ENCODE assay signal across 23 cellular contexts in the genomic region with DNA sequence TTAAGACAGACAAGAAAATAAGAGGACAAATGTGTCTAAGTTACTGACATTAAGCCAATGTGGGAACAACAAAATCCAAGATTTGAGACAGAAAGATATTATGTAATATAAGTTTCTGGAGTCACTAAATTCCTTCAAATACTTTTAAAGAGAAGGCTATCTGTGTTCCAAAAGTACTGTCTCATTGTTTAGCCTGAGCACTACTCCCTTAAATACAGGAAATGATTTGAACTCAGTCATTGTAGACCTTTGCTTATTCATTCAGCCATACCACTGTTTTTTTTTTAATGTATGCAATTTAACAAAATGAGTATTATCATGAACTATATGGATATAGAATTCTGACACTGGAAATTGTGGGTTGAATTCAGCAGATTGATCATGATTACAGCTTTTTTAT.
DNase-seq lines count a peak whose midpoint lies in the region; ATAC-seq and TF ChIP-seq lines count a peak whose summit lies in the region.
"Had no signal": no experiment of that assay in that cellular context is flagged by ENCODE, and none has a peak within 500 bp of the region (broad histone marks: within the 10 kb centered on the region; RNA-seq: fewer than 3 reads in every experiment).

No MANE protein-coding gene starts in this region.

- H3K9me3 Mint-ChIP-seq in CD4-positive, alpha-beta T cell, result peaks cover 2% of the 10 kb centered on the region

- no peak overlapping the region for H3K4me2 ChIP-seq in osteoblast (ENCODE audit: insufficient read depth, low read length)
- H3K4me2 ChIP-seq in hepatocyte, result no peak overlapping the region

- no peaks in the 10 kb centered on the region for H3K9me2 ChIP-seq in hepatocyte (replicated peaks; ENCODE audit: insufficient read depth)

- POLR2A ChIA-PET in CD4-positive, alpha-beta T cell (lab: Charles Lee), result no interaction called here

- H3K27ac Mint-ChIP-seq in CD4-positive, alpha-beta T cell, result no peak overlapping the region
- H3K27ac Mint-ChIP-seq: B cell, IgD-negative memory B cell had no signal

- H3K36me3 ChIP-seq in left ventricle myocardium inferior, result no peaks in the 10 kb centered on the region
- no peaks in the 10 kb centered on the region for H3K36me3 ChIP-seq in osteoblast (ENCODE audit: insufficient read depth, low read length)
- H3K36me3 ChIP-seq in hepatocyte (replicated peaks; ENCODE audit: insufficient read depth, low read depth), result no peaks in the 10 kb centered on the region

- H3K4me1 ChIP-seq in left ventricle myocardium inferior, result peaks cover 7% of the 10 kb centered on the region
- H3K4me1 ChIP-seq in osteoblast (ENCODE audit: insufficient read depth, low read length), result no peaks in the 10 kb centered on the region
- no peaks in the 10 kb centered on the region for H3K4me1 ChIP-seq in hepatocyte (ENCODE audit: insufficient read depth)

- H3K9me3 ChIP-seq in left ventricle myocardium inferior (replicated peaks) (no peaks in the 10 kb centered on the region), osteoblast (ENCODE audit: low read depth, low read length) (no peaks in the 10 kb centered on the region), hepatocyte (ENCODE audit: low read depth) (no peaks in the 10 kb centered on the region)
- no peaks in the 10 kb centered on the region for H3K9me3 ChIP-seq in CD4-positive, alpha-beta T cell (ENCODE audit: control insufficient read depth, low read length)

- DNase-seq in left ventricle myocardium inferior (no peak), Right ventricle myocardium superior (no peak), SK-MEL-5 (ENCODE audit: low read depth, low spot score) (peak; percentile 55), epithelial cell of prostate (ENCODE audit: low read depth, low spot score) (no peak), osteoblast (ENCODE audit: insufficient read length, low spot score, missing footprints) (no peak), amniotic stem cell (lab: John Stamatoyannopoulos, UW) (no peak), hepatocyte (ENCODE audit: low spot score) (no peak)
- DNase-seq in CD4-positive, alpha-beta T cell, result no peak
- DNase-seq: 8988T, COR-L47, DMS79, GOT3, NCI-H1105, NCI-H146, NCI-H2029, NCI-H226, NCI-H524, NCI-H82, OCI-M1 had no signal

- H3K79me2 ChIP-seq in osteoblast (ENCODE audit: insufficient read depth, low read length) (no peaks in the 10 kb centered on the region), hepatocyte (no peaks in the 10 kb centered on the region)

- no peaks in the 10 kb centered on the region for H4K20me1 ChIP-seq in osteoblast (ENCODE audit: insufficient read depth, low read length)
- H4K20me1 ChIP-seq in hepatocyte (ENCODE audit: insufficient read depth, poor library complexity, severe bottlenecking), result no peaks in the 10 kb centered on the region

- TF ChIP-seq CTCF in left ventricle myocardium inferior (IDR thresholded peaks at IDR 0.05; ENCODE audit: borderline replicate concordance) (no peak), osteoblast (IDR thresholded peaks at IDR 0.05; ENCODE audit: extremely low read depth, low read depth, low read length) (no peak), hepatocyte (IDR thresholded peaks at IDR 0.05; ENCODE audit: poor library complexity) (no peak)
- no peak for TF ChIP-seq CTCF in CD4-positive, alpha-beta T cell (IDR thresholded peaks at IDR 0.05)

- CTCF ChIA-PET in CD4-positive, alpha-beta T cell (lab: Charles Lee), result no interaction called here

- H2AFZ ChIP-seq in osteoblast (ENCODE audit: low read length) (peak overlapping the region; percentile 2), hepatocyte (no peak overlapping the region)

- H3K4me3 ChIP-seq in left ventricle myocardium inferior, result no peak overlapping the region
- H3K4me3 ChIP-seq in osteoblast (ENCODE audit: insufficient read depth, low read length), result no peak overlapping the region
- H3K4me3 ChIP-seq in hepatocyte, result no peak overlapping the region

- no peaks in the 10 kb centered on the region for H3K4me1 Mint-ChIP-seq in CD4-positive, alpha-beta T cell (ENCODE audit: low read depth)
- H3K4me1 Mint-ChIP-seq: B cell had no signal

- no peaks in the 10 kb centered on the region for H3K36me3 Mint-ChIP-seq in CD4-positive, alpha-beta T cell (ENCODE audit: low read depth)
- H3K36me3 Mint-ChIP-seq: IgD-negative memory B cell had no signal

- no peak overlapping the region for H3K4me3 Mint-ChIP-seq in CD4-positive, alpha-beta T cell
- H3K4me3 Mint-ChIP-seq: B cell, IgD-negative memory B cell had no signal

- H3K27ac ChIP-seq in left ventricle myocardium inferior (replicated peaks) (peak overlapping the region; percentile 26), epithelial cell of prostate (peak overlapping the region; percentile 16), osteoblast (ENCODE audit: low read depth, low read length) (no peak overlapping the region), hepatocyte (no peak overlapping the region)
- H3K27ac ChIP-seq in CD4-positive, alpha-beta T cell (ENCODE audit: low read depth, low read length), result no peak overlapping the region

- ATAC-seq in Right ventricle myocardium superior (ENCODE audit: poor library complexity), result no peak
- no peak for ATAC-seq in CD4-positive, alpha-beta T cell (ENCODE audit: poor library complexity)
- ATAC-seq: HCT116, Right ventricle myocardium inferior had no signal

- in situ Hi-C loops in SK-MEL-5 (cut with HindIII; ENCODE audit: low pct_unique_long_range_greater_than_20kb, low sequenced_read_pairs), result no loop called here

- H3K27me3 ChIP-seq in left ventricle myocardium inferior (ENCODE audit: low read depth) (no peaks in the 10 kb centered on the region), osteoblast (ENCODE audit: insufficient read depth, low read length) (no peaks in the 10 kb centered on the region), hepatocyte (no peaks in the 10 kb centered on the region)
- H3K27me3 ChIP-seq in CD4-positive, alpha-beta T cell (ENCODE audit: control insufficient read depth, insufficient read depth, low read length), result no peaks in the 10 kb centered on the region

- no peaks in the 10 kb centered on the region for H3K27me3 Mint-ChIP-seq in CD4-positive, alpha-beta T cell
- H3K27me3 Mint-ChIP-seq: B cell, IgD-negative memory B cell had no signal

- intact Hi-C loops in left ventricle myocardium inferior (cut with micrococcal nuclease) (no loop called here), Right ventricle myocardium superior (cut with DNase I) (no loop called here)
- intact Hi-C loops in CD4-positive, alpha-beta T cell (cut with DNase I, micrococcal nuclease), result no loop called here

Comparison
In these comparisons a context has a peak if more than half of its experiments do, and no peak if none do; other contexts are left out.
1. H3K27ac ChIP-seq: peak in left ventricle myocardium inferior (single experiment) and epithelial cell of prostate (single experiment); none in osteoblast (single experiment), CD4-positive, alpha-beta T cell (single experiment) and hepatocyte (single experiment).